Comparison of ENCODE assay signal across 23 cellular contexts in genomic region chr1:74334147-74334546, GRCh38.
"Had no signal": no experiment of that assay in that cellular context is flagged by ENCODE, and none has a peak within 500 bp of the region (broad histone marks: within the 10 kb centered on the region; RNA-seq: fewer than 3 reads in every experiment).

No MANE protein-coding gene starts in this region.

- H3K9me3 Mint-ChIP-seq: activated naive CD8-positive, alpha-beta T cell treated with anti-CD3 and anti-CD28 coated beads for 36 hours; activated T-cell treated with anti-CD3 and anti-CD28 coated beads, Interleukin-2, amount 50 U/mL, for 4 hours; memory B cell; naive B cell; stimulated activated naive CD8-positive, alpha-beta T cell treated with anti-CD3 and anti-CD28 coated beads, Interleukin-15, Interleukin-2, amounts not matched to agents 100 ng/mL and 50 ng/mL, for 24 hours had no signal

- H3K9me3 ChIP-seq: body of pancreas, thyroid gland, upper lobe of right lung had no signal

- DNase-seq: activated CD4-positive, alpha-beta T cell treated with anti-CD3 and anti-CD28 coated beads for 36 hours; activated CD4-positive, alpha-beta T cell treated with anti-CD3 and anti-CD28 coated beads, Interleukin-2, amount 50 U/mL, for 4 hours; activated CD8-positive, alpha-beta memory T cell treated with anti-CD3 and anti-CD28 coated beads for 24 hours; activated CD8-positive, alpha-beta memory T cell treated with anti-CD3 and anti-CD28 coated beads, Interleukin-2, amount 50 U/mL, for 4 hours; activated naive CD4-positive, alpha-beta T cell treated with Interleukin-2 at 50 U/mL for 16 hours; activated naive CD8-positive, alpha-beta T cell treated with anti-CD3 and anti-CD28 coated beads for 36 hours; activated T-cell treated with anti-CD3 and anti-CD28 coated beads, Interleukin-2, amount 50 U/mL, for 4 hours; amniotic stem cell; body of pancreas; effector CD4-positive, alpha-beta T cell; erythroblast; foreskin keratinocyte; naive B cell; posterior cingulate gyrus; stimulated activated CD4-positive, alpha-beta T cell treated with anti-CD3 and anti-CD28 coated beads, Interleukin-12 subunit alpha, Interleukin-12 subunit beta, amount 100 ng/mL, for 4 hours; substantia nigra; T-helper 9 cell; thyroid gland; upper lobe of right lung had no signal

- ATAC-seq: activated CD4-positive, alpha-beta T cell treated with anti-CD3 and anti-CD28 coated beads for 36 hours; activated T-cell treated with anti-CD3 and anti-CD28 coated beads, Interleukin-2, amount 50 U/mL, for 4 hours; body of pancreas; foreskin keratinocyte; upper lobe of right lung had no signal

- H3K27me3 Mint-ChIP-seq: activated CD4-positive, alpha-beta T cell treated with anti-CD3 and anti-CD28 coated beads for 36 hours; activated naive CD8-positive, alpha-beta T cell treated with anti-CD3 and anti-CD28 coated beads for 36 hours; dendritic cell treated with granulocyte-macrophage colony-stimulating factor and Interleukin-4, amounts not matched to agents 40 ng/mL and 50 ng/mL, for 4 days; memory B cell; naive B cell; stimulated activated naive CD8-positive, alpha-beta T cell treated with anti-CD3 and anti-CD28 coated beads, Interleukin-15, Interleukin-2, amounts not matched to agents 100 ng/mL and 50 ng/mL, for 24 hours had no signal

- H3K27ac ChIP-seq: body of pancreas, foreskin keratinocyte, thyroid gland, upper lobe of right lung had no signal

- H3K4me3 ChIP-seq: body of pancreas, thyroid gland, upper lobe of right lung had no signal

- H3K4me1 ChIP-seq: body of pancreas, foreskin keratinocyte, upper lobe of right lung had no signal

- H3K4me1 Mint-ChIP-seq: activated CD4-positive, alpha-beta T cell treated with anti-CD3 and anti-CD28 coated beads for 36 hours; activated naive CD8-positive, alpha-beta T cell treated with anti-CD3 and anti-CD28 coated beads for 36 hours; memory B cell; naive B cell had no signal

- H3K36me3 Mint-ChIP-seq: activated naive CD8-positive, alpha-beta T cell treated with anti-CD3 and anti-CD28 coated beads for 36 hours; naive B cell had no signal

- H3K36me3 ChIP-seq: thyroid gland, upper lobe of right lung had no signal

- H3K27ac Mint-ChIP-seq: activated CD4-positive, alpha-beta T cell treated with anti-CD3 and anti-CD28 coated beads for 36 hours; activated naive CD8-positive, alpha-beta T cell treated with anti-CD3 and anti-CD28 coated beads for 36 hours; dendritic cell treated with granulocyte-macrophage colony-stimulating factor and Interleukin-4, amounts not matched to agents 40 ng/mL and 50 ng/mL, for 4 days; memory B cell; naive B cell; stimulated activated naive CD8-positive, alpha-beta T cell treated with anti-CD3 and anti-CD28 coated beads, Interleukin-15, Interleukin-2, amounts not matched to agents 100 ng/mL and 50 ng/mL, for 24 hours had no signal

- H3K27me3 ChIP-seq: body of pancreas, foreskin keratinocyte, thyroid gland, upper lobe of right lung had no signal

- H3K4me3 Mint-ChIP-seq: activated CD4-positive, alpha-beta T cell treated with anti-CD3 and anti-CD28 coated beads for 36 hours; activated naive CD8-positive, alpha-beta T cell treated with anti-CD3 and anti-CD28 coated beads for 36 hours; activated T-cell treated with anti-CD3 and anti-CD28 coated beads, Interleukin-2, amount 50 U/mL, for 4 hours; dendritic cell treated with granulocyte-macrophage colony-stimulating factor and Interleukin-4, amounts not matched to agents 40 ng/mL and 50 ng/mL, for 4 days; memory B cell; naive B cell; neural crest cell; stimulated activated naive CD8-positive, alpha-beta T cell treated with anti-CD3 and anti-CD28 coated beads, Interleukin-15, Interleukin-2, amounts not matched to agents 100 ng/mL and 50 ng/mL, for 24 hours had no signal
